ENCODE assay signal across 8 cellular contexts in genomic region chr1:38071530-38072266, GRCh38. TPM values are rescaled to one million over a fixed set of nuclear protein-coding genes. Genes with fewer than 3 reads are reported as not detected.
DNase-seq lines count a peak whose midpoint lies in the region; ATAC-seq, FAIRE-seq and TF ChIP-seq lines count a peak whose summit lies in the region.

No MANE protein-coding gene starts in this region.

- in situ Hi-C loops in K562 (cut with MboI): no loop called here

- no peaks in the 10 kb centered on the region for H3K79me2 ChIP-seq in K562 (ENCODE audit: control insufficient read depth, insufficient read depth, low read length)

- no peaks in the 10 kb centered on the region for H3K36me3 Mint-ChIP-seq in neural crest cell (ENCODE audit: low read depth)

- BruUV-seq in K562 (replicated peaks; lab: Mats Ljungman, UMichigan): no TSS peak

- H3K36me3 ChIP-seq in K562 (ENCODE audit: control insufficient read depth, insufficient read depth, low read length) (no peaks in the 10 kb centered on the region), thyroid gland (no peaks in the 10 kb centered on the region), tibial artery (no peaks in the 10 kb centered on the region)

- peaks cover 0 to 11% of the 10 kb centered on the region in 2 experiments; a peak in 2 of 5 replicates for H3K4me1 ChIP-seq in K562 (replicated peaks in 1 of 2; ENCODE audit: control insufficient read depth in 2 of 2, insufficient read depth in 2 of 2, low read length in 2 of 2)
- no peaks in the 10 kb centered on the region for H3K4me1 ChIP-seq in thyroid gland
- H3K4me1 ChIP-seq in tibial artery: no peaks in the 10 kb centered on the region

- H2AFZ ChIP-seq in K562 (ENCODE audit: low read depth, low read length): no peak overlapping the region

- H3K9ac ChIP-seq in K562 (ENCODE audit: insufficient read depth in 1 of 2, low read depth in 2 of 2, low read length in 2 of 2): no peak overlapping the region

- H3K27ac ChIP-seq in K562 (ENCODE audit: extremely low read depth, low read depth, low read length) (no peak overlapping the region), thyroid gland (no peak overlapping the region), tibial artery (no peak overlapping the region)

- H3K9me1 ChIP-seq in K562 (ENCODE audit: control insufficient read depth, insufficient read depth, low read length): no peaks in the 10 kb centered on the region

- TF ChIP-seq RAD21 in K562 (CRISPR knock-in tag; conservative IDR thresholded peaks at IDR 0.05 in 1 of 2, IDR thresholded peaks at IDR 0.05 in 1 of 2): peak; percentile 31 to 72

- peak; percentile 28 for DNase-seq in Jurkat, Clone E6-1 (ENCODE audit: low read depth, low spot score)
- peak; percentile 37 to 64 (median 46) for DNase-seq in K562 (ENCODE audit: extremely low read depth in 1 of 4, low spot score in 3 of 4)
- no peak for DNase-seq in neural crest cell (ENCODE audit: low read depth, low spot score)
- DNase-seq in thyroid gland: no peak
- no peak for DNase-seq in nucleus accumbens (lab: John Stamatoyannopoulos, UW)
- DNase-seq in tibial artery: no peak
- DNase-seq in dedifferentiated amniotic fluid mesenchymal stem cell (ENCODE audit: extremely low spot score): no peak

- no peaks in the 10 kb centered on the region for H3K9me3 ChIP-seq in K562 (replicated peaks; ENCODE audit: control insufficient read depth, insufficient read depth, low read depth, low read length)
- no peaks in the 10 kb centered on the region for H3K9me3 ChIP-seq in thyroid gland
- H3K9me3 ChIP-seq in tibial artery: no peaks in the 10 kb centered on the region

- no peaks in the 10 kb centered on the region for H3K9me3 Mint-ChIP-seq in neural crest cell

- CTCF ChIA-PET in K562 (lab: Yijun Ruan, JAX; ENCODE audit: low intra/inter-chr PET ratio): no interaction called here

- H4K20me1 ChIP-seq in K562 (replicated peaks; ENCODE audit: control insufficient read depth, insufficient read depth, low read length): peaks cover 20% of the 10 kb centered on the region

- TF ChIP-seq EP300 in K562 (IDR thresholded peaks at IDR 0.05; ENCODE audit: low read length): no peak

- intact Hi-C loops in K562 (cut with micrococcal nuclease): loop anchor here (5.0 kb wide), 1 partner anchor 34 kb away; no protein-coding TSS in a partner anchor
- intact Hi-C loops in thyroid gland (cut with DNase I): no loop called here
- intact Hi-C loops in tibial artery (cut with DNase I; ENCODE audit: low total_unique reads): no loop called here

- peaks cover 4% of the 10 kb centered on the region for H3K27me3 Mint-ChIP-seq in neural crest cell (ENCODE audit: low read depth)

- H3K27me3 ChIP-seq in K562 (ENCODE audit: control insufficient read depth in 2 of 2, insufficient read depth in 2 of 2, low read length in 2 of 2) (peaks cover 14 to 58% of the 10 kb centered on the region in 2 experiments; a peak in 4 of 5 replicates), thyroid gland (no peaks in the 10 kb centered on the region), tibial artery (peaks cover 0 to 70% of the 10 kb centered on the region in 2 donors)

- no peak overlapping the region for H3K4me2 ChIP-seq in K562 (ENCODE audit: insufficient read depth, low read length)

- FAIRE-seq in K562 (lab: Jason Lieb, UNC): peak; percentile 93

- H3K4me3 Mint-ChIP-seq in neural crest cell: no peak overlapping the region

- no peak for TF ChIP-seq POLR2A in K562 (conservative IDR thresholded peaks at IDR 0.05)
- TF ChIP-seq POLR2A in thyroid gland (IDR thresholded peaks at IDR 0.05): no peak

- peak; percentile 90 for ATAC-seq in K562

- POLR2A ChIA-PET in K562 (lab: Yijun Ruan, JAX): interaction anchor here (0.6 to 1.2 kb wide), 5 partner anchors 21 to 744 kb away, joined by 3 to 5 read pairs (median 5); no protein-coding TSS in a partner anchor

- peaks cover 49% of the 10 kb centered on the region for H3K4me1 Mint-ChIP-seq in neural crest cell

- WGBS in K562 (ENCODE audit: insufficient coverage, low coverage, missing lambda C conversion rate): 0% methylated on average over 7 of the region's 7 CpGs
- WGBS in thyroid gland, 2 donors: 64 to 71% methylated on average over 7 of the region's 7 CpGs

- TF ChIP-seq CTCF in GM12873 (IDR thresholded peaks at IDR 0.05; ENCODE audit: insufficient read depth, low read depth, low read length, missing control alignments) (peak; percentile 74), K562 (IDR thresholded peaks at IDR 0.05 in 2 of 3, conservative IDR thresholded peaks at IDR 0.05 in 1 of 3; ENCODE audit: insufficient read depth in 2 of 3, low read depth in 1 of 3, low read length in 3 of 3) (peak; percentile 57 to 79 (median 71)), neural crest cell (conservative IDR thresholded peaks at IDR 0.05) (peak; percentile 38), thyroid gland (IDR thresholded peaks at IDR 0.05) (no peak), tibial artery (IDR thresholded peaks at IDR 0.05) (no peak)

- no peak overlapping the region for H3K27ac Mint-ChIP-seq in neural crest cell (ENCODE audit: unreplicated experiment)

- H3K4me3 ChIP-seq in Jurkat, Clone E6-1 (ENCODE audit: low read length): no peak overlapping the region
- H3K4me3 ChIP-seq in K562: no peak overlapping the region
- no peak overlapping the region for H3K4me3 ChIP-seq in thyroid gland (replicated peaks in 1 of 3)
- no peak overlapping the region for H3K4me3 ChIP-seq in tibial artery

TF ChIP-seq in K562, 482 proteins besides CTCF, POLR2A, EP300 and RAD21 (continues in another document):
- TF ChIP-seq MEIS2 (IDR thresholded peaks at IDR 0.05; ENCODE audit: partially characterized antibody) (no peak), RAD51 (IDR thresholded peaks at IDR 0.05; ENCODE audit: borderline replicate concordance, low read depth) (no peak), SMC3 (conservative IDR thresholded peaks at IDR 0.05; ENCODE audit: insufficient read depth, low read depth, low read length) (peak; percentile 52; the same call in 1 of the 2 replicates), EHMT2 (IDR thresholded peaks at IDR 0.05) (no peak)

RNA-seq across cellular contexts. Expression of gene POU3F1, which starts 25.1 kb away (rescaled TPM):
- polyA plus RNA-seq in Jurkat, Clone E6-1 (2012; ENCODE audit: insufficient read depth, insufficient read length): not detected
- total RNA-seq in K562 (2011; cell fraction: chromatin; rRNA removed; ENCODE audit: low replicate concordance): not detected in 2 replicates
- 0.13 TPM in 1 of 2 replicates, not detected in the other for total RNA-seq in K562 (2011; cell fraction: nucleolus; rRNA removed)
- not detected in 2 replicates for total RNA-seq in K562 (2011; cell fraction: nucleoplasm; rRNA removed)
- total RNA-seq in K562 (2014; rRNA removed): 0.08 and 0.09 TPM in 2 replicates
- total RNA-seq in K562 (2014; rRNA removed; fragmentation: Illumina TruSeq; extraction: Trizol): not detected in 2 replicates
- not detected in 2 replicates for total RNA-seq in K562 (2015; rRNA removed; fragmentation: Illumina TruSeq; extraction: Trizol)
- not detected in 2 replicates for total RNA-seq in K562 (2021)
- polyA plus RNA-seq in K562 (2011; rRNA removed): 0.05 TPM in 1 of 2 replicates, not detected in the other
- polyA plus RNA-seq in K562 (2011; cell fraction: cytosol; rRNA removed): not detected in 2 replicates
- polyA plus RNA-seq in K562 (2011; cell fraction: nucleus; rRNA removed): 0.06 and 0.15 TPM in 2 replicates
- polyA plus RNA-seq in K562 (2012): not detected in 2 replicates
- polyA plus RNA-seq in K562 (2014; fragmentation: Illumina TruSeq; extraction: Trizol): not detected in 2 replicates
- polyA plus RNA-seq in K562 (2014; fragmentation: Nextera tagmentation; extraction: Ambion mirVana): not detected
- not detected in 2 replicates for polyA plus RNA-seq in K562 (2014; rRNA removed)
- polyA minus RNA-seq in K562 (2011; rRNA and poly(A)+ RNA removed): not detected in 2 replicates
- polyA minus RNA-seq in K562 (2011; cell fraction: cytosol; rRNA and poly(A)+ RNA removed): not detected in 2 replicates
- 0.13 and 0.33 TPM in 2 replicates for polyA minus RNA-seq in K562 (2011; cell fraction: nucleus; rRNA and poly(A)+ RNA removed)
- total RNA-seq in neural crest cell: 10.7 and 12.1 TPM in 2 replicates
- not detected for total RNA-seq in thyroid gland

RNA-seq across cellular contexts. Expression of gene UTP11, which starts 59.2 kb away (rescaled TPM):
- polyA plus RNA-seq in Jurkat, Clone E6-1 (2012; ENCODE audit: insufficient read depth, insufficient read length): 112 TPM
- total RNA-seq in K562 (2011; cell fraction: chromatin; rRNA removed; ENCODE audit: low replicate concordance): 67.0 and 115 TPM in 2 replicates
- total RNA-seq in K562 (2011; cell fraction: nucleolus; rRNA removed): 37.6 and 49.2 TPM in 2 replicates
- 97.2 and 146 TPM in 2 replicates for total RNA-seq in K562 (2011; cell fraction: nucleoplasm; rRNA removed)
- total RNA-seq in K562 (2014; rRNA removed): 125 and 137 TPM in 2 replicates
- 215 and 251 TPM in 2 replicates for total RNA-seq in K562 (2014; rRNA removed; fragmentation: Illumina TruSeq; extraction: Trizol)
- total RNA-seq in K562 (2015; rRNA removed; fragmentation: Illumina TruSeq; extraction: Trizol): 214 and 221 TPM in 2 replicates
- total RNA-seq in K562 (2021): 124 and 129 TPM in 2 replicates
- 67.6 and 91.1 TPM in 2 replicates for polyA plus RNA-seq in K562 (2011; rRNA removed)
- polyA plus RNA-seq in K562 (2011; cell fraction: cytosol; rRNA removed): 22.4 and 42.7 TPM in 2 replicates
- 18.0 and 28.1 TPM in 2 replicates for polyA plus RNA-seq in K562 (2011; cell fraction: nucleus; rRNA removed)
- 76.5 and 96.7 TPM in 2 replicates for polyA plus RNA-seq in K562 (2012)
- 329 and 378 TPM in 2 replicates for polyA plus RNA-seq in K562 (2014; fragmentation: Illumina TruSeq; extraction: Trizol)
- polyA plus RNA-seq in K562 (2014; fragmentation: Nextera tagmentation; extraction: Ambion mirVana): 100 to 1,000 TPM; 269 to 303 TPM
- 167 and 253 TPM in 2 replicates for polyA plus RNA-seq in K562 (2014; rRNA removed)
- polyA minus RNA-seq in K562 (2011; rRNA and poly(A)+ RNA removed): 46.0 and 51.0 TPM in 2 replicates
- 25.8 and 26.4 TPM in 2 replicates for polyA minus RNA-seq in K562 (2011; cell fraction: cytosol; rRNA and poly(A)+ RNA removed)
- 17.6 and 38.0 TPM in 2 replicates for polyA minus RNA-seq in K562 (2011; cell fraction: nucleus; rRNA and poly(A)+ RNA removed)
- 41.2 and 44.5 TPM in 2 replicates for total RNA-seq in neural crest cell
- 10 to 100 TPM; 36.1 to 43.9 (median 39.4) TPM for total RNA-seq in thyroid gland

Comparison
In these comparisons a context has a peak if more than half of its experiments do, and no peak if none do; other contexts are left out.
1. CTCF ChIP-seq: peak in GM12873 (single experiment), K562 (3 of 3) and neural crest cell (single experiment); none in thyroid gland (0 of 6) and tibial artery (0 of 2).
2. DNase-seq: peak in Jurkat, Clone E6-1 (single experiment) and K562 (4 of 4); none in neural crest cell (single experiment), thyroid gland (0 of 2), nucleus accumbens (0 of 56), tibial artery (0 of 2) and dedifferentiated amniotic fluid mesenchymal stem cell (single experiment).